Comparison of ENCODE assay signal across 22 cellular contexts in genomic region chr5:56850423-56850822, GRCh38. TPM values are rescaled to one million over a fixed set of nuclear protein-coding genes. Genes with fewer than 3 reads are reported as not detected.
A peak's percentile ranks its signal among the peaks of the same experiment; 100 is the strongest.
DNase-seq lines count a peak whose midpoint lies in the region; ATAC-seq, FAIRE-seq and TF ChIP-seq lines count a peak whose summit lies in the region.
"Had no signal": no experiment of that assay in that cellular context is flagged by ENCODE, and none has a peak within 500 bp of the region (broad histone marks: within the 10 kb centered on the region; RNA-seq: fewer than 3 reads in every experiment).

No MANE protein-coding gene starts in this region.

- 11 to 21% methylated on average over 2 of the region's 2 CpGs for WGBS in pancreas, 2 donors
- 77 to 86% methylated on average over 2 of the region's 2 CpGs for WGBS in testis, 2 donors

- H3K4me1 ChIP-seq in BLaER1 treated with 17β-estradiol and CSF1 and Interleukin-3, amounts not matched to agents 10 nM and 100 nM: peaks cover 73 to 100% (median 100%) of the 10 kb centered on the region in 10 experiments
- peaks cover 100% of the 10 kb centered on the region for H3K4me1 ChIP-seq in CD4-positive, alpha-beta memory T cell (ENCODE audit: insufficient read depth, low read length)
- H3K4me1 ChIP-seq in pancreas (peaks cover 42 to 72% (median 62%) of the 10 kb centered on the region in 3 donors), testis (peaks cover 41% of the 10 kb centered on the region)
- H3K4me1 ChIP-seq: SJCRH30 had no signal

- H3K27me3 Mint-ChIP-seq in CD4-positive, alpha-beta memory T cell: no peaks in the 10 kb centered on the region
- H3K27me3 Mint-ChIP-seq in effector memory CD8-positive, alpha-beta T cell: no peaks in the 10 kb centered on the region

- peaks cover 0 to 40% (median 15%) of the 10 kb centered on the region in 11 experiments; a peak in 9 of 22 replicates for H3K36me3 ChIP-seq in BLaER1 treated with 17β-estradiol and CSF1 and Interleukin-3, amounts not matched to agents 10 nM and 100 nM
- no peaks in the 10 kb centered on the region for H3K36me3 ChIP-seq in CD4-positive, alpha-beta memory T cell (ENCODE audit: insufficient read depth, low read length)
- H3K36me3 ChIP-seq in pancreas (no peaks in the 10 kb centered on the region), testis (ENCODE audit: low read depth, missing control alignments) (no peaks in the 10 kb centered on the region)
- H3K36me3 ChIP-seq: SJCRH30 had no signal

- H3K9me3 ChIP-seq in BLaER1 treated with 17β-estradiol and CSF1 and Interleukin-3, amounts not matched to agents 10 nM and 100 nM (replicated peaks in 1 of 11): no peaks in the 10 kb centered on the region
- H3K9me3 ChIP-seq in CD4-positive, alpha-beta memory T cell (ENCODE audit: control insufficient read depth in 1 of 2, low read length in 2 of 2): no peaks in the 10 kb centered on the region
- H3K9me3 ChIP-seq in pancreas (no peaks in the 10 kb centered on the region), testis (no peaks in the 10 kb centered on the region)
- H3K9me3 ChIP-seq: SJCRH30 had no signal

- peaks cover 75 to 97% (median 86%) of the 10 kb centered on the region in 4 donors for H3K4me1 Mint-ChIP-seq in CD4-positive, alpha-beta memory T cell
- peaks cover 54 to 85% of the 10 kb centered on the region in 2 donors for H3K4me1 Mint-ChIP-seq in effector memory CD8-positive, alpha-beta T cell (ENCODE audit: low read depth in 2 of 2)

- no peak for FAIRE-seq in pancreas (lab: Jason Lieb, UNC)
- FAIRE-seq: RCC 7860 had no signal

- intact Hi-C loops in CD4-positive, alpha-beta memory T cell (cut with micrococcal nuclease): loop anchor here (5.0 kb wide), 2 partner anchors 33 to 578 kb away; partner anchors contain the start of gene MAP3K1
- intact Hi-C loops in pancreas (cut with DNase I) (no loop called here), testis (cut with DNase I; ENCODE audit: low total_unique reads) (no loop called here)

- no peak for TF ChIP-seq POLR2A in testis (IDR thresholded peaks at IDR 0.05)

- no peaks in the 10 kb centered on the region for H3K9me3 Mint-ChIP-seq in CD4-positive, alpha-beta memory T cell
- H3K9me3 Mint-ChIP-seq in effector memory CD8-positive, alpha-beta T cell: no peaks in the 10 kb centered on the region
- H3K9me3 Mint-ChIP-seq: HFFc6 had no signal

- peak overlapping the region in 5 of 8 donors; percentile 26 to 88 (median 78) for H3K4me3 Mint-ChIP-seq in CD4-positive, alpha-beta memory T cell
- peak overlapping the region; percentile 32 to 66 for H3K4me3 Mint-ChIP-seq in effector memory CD8-positive, alpha-beta T cell
- H3K4me3 Mint-ChIP-seq: HFFc6 had no signal

- peak overlapping the region in 6 of 11 experiments; percentile 1 to 61 (median 37); a peak in 5 of 22 replicates for H3K27ac ChIP-seq in BLaER1 treated with 17β-estradiol and CSF1 and Interleukin-3, amounts not matched to agents 10 nM and 100 nM
- no peak overlapping the region for H3K27ac ChIP-seq in CD4-positive, alpha-beta memory T cell (ENCODE audit: low read depth, low read length)
- H3K27ac ChIP-seq in pancreas (peak overlapping the region in 1 of 4 donors; percentile 7), testis (peak overlapping the region in 1 of 2 donors; percentile 21)
- H3K27ac ChIP-seq: SJCRH30 had no signal

- POLR2A ChIA-PET in CD4-positive, alpha-beta memory T cell (lab: Charles Lee; ENCODE audit: partially characterized antibody): interaction anchor here (1.5 kb wide), 1 partner anchor 23 kb away, joined by 3 read pairs; no protein-coding TSS in a partner anchor

- no peak for DNase-seq in CD4-positive, alpha-beta memory T cell
- no peak for DNase-seq in effector memory CD8-positive, alpha-beta T cell
- DNase-seq in pancreas (no peak), testis (no peak), ecto neural progenitor cell (ENCODE audit: low spot score) (no peak)
- DNase-seq: C1 segment of cervical spinal cord, EL, GF-D8, H7, HFFc6, KBM-7, MM.1S, NCI-H1048, NCI-H1417 treated with DMSO at 0.1 percent for 48 hours, NCI-H187, NCI-H446, NCI-H526, OCI-M1, SJCRH30 had no signal

- H3K27me3 ChIP-seq in BLaER1 treated with 17β-estradiol and CSF1 and Interleukin-3, amounts not matched to agents 10 nM and 100 nM: no peaks in the 10 kb centered on the region
- H3K27me3 ChIP-seq in CD4-positive, alpha-beta memory T cell (ENCODE audit: insufficient read depth, low read length): no peaks in the 10 kb centered on the region
- H3K27me3 ChIP-seq in pancreas (no peaks in the 10 kb centered on the region), testis (no peaks in the 10 kb centered on the region)
- H3K27me3 ChIP-seq: SJCRH30 had no signal

- H3K36me3 Mint-ChIP-seq in CD4-positive, alpha-beta memory T cell: peaks cover 0 to 3% of the 10 kb centered on the region in 2 donors
- peaks cover 2% of the 10 kb centered on the region for H3K36me3 Mint-ChIP-seq in effector memory CD8-positive, alpha-beta T cell (ENCODE audit: insufficient read depth)

- CTCF ChIA-PET in CD4-positive, alpha-beta memory T cell (lab: Charles Lee; ENCODE audit: partially characterized antibody): no interaction called here

- H3K4me2 ChIP-seq in BLaER1 treated with 17β-estradiol and CSF1 and Interleukin-3, amounts not matched to agents 10 nM and 100 nM: peak overlapping the region; percentile 74 to 96 (median 79)

- H3K4me3 ChIP-seq in BLaER1 treated with 17β-estradiol and CSF1 and Interleukin-3, amounts not matched to agents 10 nM and 100 nM: no peak overlapping the region
- H3K4me3 ChIP-seq in CD4-positive, alpha-beta memory T cell (ENCODE audit: low read length in 2 of 2): no peak overlapping the region
- no peak overlapping the region for H3K4me3 ChIP-seq in pancreas
- H3K4me3 ChIP-seq in testis: no peak overlapping the region
- H3K4me3 ChIP-seq: SJCRH30 had no signal

- no peak for TF ChIP-seq CTCF in pancreas (IDR thresholded peaks at IDR 0.05)
- TF ChIP-seq CTCF in testis (IDR thresholded peaks at IDR 0.05): no peak

- ATAC-seq in effector memory CD8-positive, alpha-beta T cell (replicated peaks): no peak
- peak; percentile 36 to 65 (median 58) for ATAC-seq in pancreas
- no peak for ATAC-seq in HG03460 (IDR thresholded peaks at IDR 0.05; ENCODE audit: unreplicated experiment)

- peaks cover 69 to 100% (median 100%) of the 10 kb centered on the region in 11 experiments for H4K20me1 ChIP-seq in BLaER1 treated with 17β-estradiol and CSF1 and Interleukin-3, amounts not matched to agents 10 nM and 100 nM

- no peak overlapping the region for H3K9ac ChIP-seq in BLaER1 treated with 17β-estradiol and CSF1 and Interleukin-3, amounts not matched to agents 10 nM and 100 nM

- peak overlapping the region in 6 of 7 donors; percentile 18 to 94 (median 84) for H3K27ac Mint-ChIP-seq in CD4-positive, alpha-beta memory T cell
- H3K27ac Mint-ChIP-seq in effector memory CD8-positive, alpha-beta T cell: peak overlapping the region in 1 of 2 donors; percentile 44
- H3K27ac Mint-ChIP-seq: HFFc6 had no signal

RNA-seq across cellular contexts. Expression of gene MAP3K1, which starts 35.1 kb away (rescaled TPM):
- 100 to 1,000 TPM; 139 to 146 TPM for total RNA-seq in CD4-positive, alpha-beta memory T cell
- 10 to 100 TPM; 41.6 to 79.8 TPM for polyA plus RNA-seq in CD4-positive, alpha-beta memory T cell
- total RNA-seq in pancreas (10 to 100 TPM; 11.4 to 28.7 (median 12.7) TPM), testis (10 to 100 TPM; 42.5 to 52.0 TPM)
- polyA plus RNA-seq in pancreas (10 to 100 TPM in 1 of 2 donors, 1 to 10 TPM in 1; 5.4 to 10.1 TPM), testis (ENCODE audit: insufficient read depth, low read depth, low replicate concordance) (20.4 TPM)

RNA-seq across cellular contexts. Expression of gene SETD9, which starts 59.0 kb away (rescaled TPM):
- total RNA-seq in CD4-positive, alpha-beta memory T cell: 1 to 10 TPM; 3.8 to 6.8 TPM
- 10 to 100 TPM in 1 of 2 donors, 1 to 10 TPM in 1; 8.2 to 11.1 TPM for polyA plus RNA-seq in CD4-positive, alpha-beta memory T cell
- total RNA-seq in pancreas (1 to 10 TPM; 4.6 to 9.7 (median 6.2) TPM), testis (10 to 100 TPM; 27.3 to 43.5 TPM)
- polyA plus RNA-seq in pancreas (1 to 10 TPM; 6.7 to 7.1 TPM), testis (ENCODE audit: insufficient read depth, low read depth, low replicate concordance) (58.6 TPM)

Comparison
In these comparisons a context has a peak if more than half of its experiments do, and no peak if none do; other contexts are left out.
1. ATAC-seq: peak in pancreas (4 of 4); none in effector memory CD8-positive, alpha-beta T cell (single experiment) and HG03460 (single experiment).